8 cellular contexts compared by ENCODE assay signal in the genomic region with DNA sequence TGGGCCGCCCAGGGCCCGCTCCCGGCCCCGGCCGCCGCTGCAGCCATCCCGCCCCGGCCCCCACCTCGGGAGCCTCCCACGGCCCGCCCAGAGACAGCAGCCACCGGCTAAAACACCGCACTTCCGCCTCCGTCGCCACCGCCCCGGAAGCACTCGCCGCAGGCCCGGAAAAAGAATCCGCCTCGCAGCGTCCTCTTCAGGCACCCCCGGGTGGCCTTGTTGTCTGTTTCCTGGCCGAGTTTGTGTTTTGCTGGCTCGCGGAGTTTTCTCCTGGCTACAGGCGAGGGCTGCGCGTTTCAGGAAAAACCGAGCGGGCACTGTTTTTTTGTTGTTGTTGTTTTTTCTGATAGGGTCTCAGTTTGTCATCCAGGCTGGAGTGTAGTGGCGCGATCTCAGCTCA.
DNase-seq lines count a peak whose midpoint lies in the region; ATAC-seq and TF ChIP-seq lines count a peak whose summit lies in the region.

A gene (minus strand): TSS at position 125 of the 400 bp plus-strand sequence. CDS start 78 bp downstream, at position 47.

- peak within 1 kb of the TSS; percentile 58 for H3K27ac ChIP-seq in caudate nucleus (ENCODE audit: low read depth, low read length)

- ATAC-seq in GM19025 (IDR thresholded peaks at IDR 0.05; ENCODE audit: low read depth, unreplicated experiment) (peak; percentile 99), HG03196 (IDR thresholded peaks at IDR 0.05; ENCODE audit: unreplicated experiment) (peak; percentile 99)
- peak; percentile 98 to 99 for ATAC-seq in activated CD4-positive, CD25-positive, alpha-beta regulatory T cell treated with anti-CD3 and anti-CD28 coated beads, Interleukin-2, amount 50 U/mL, for 24 hours

- peak; percentile 28 for TF ChIP-seq CTCF in AG09319 (IDR thresholded peaks at IDR 0.05; ENCODE audit: low read depth, low read length)

- DNase-seq in AG09319 (ENCODE audit: extremely low read depth, low read depth), result peak; percentile 8
- peak; percentile 62 to 86 for DNase-seq in NCI-H446 (lab: John Stamatoyannopoulos, UW)
- DNase-seq in caudate nucleus (lab: John Stamatoyannopoulos, UW), result peak in 60 of 61 donors; percentile 9 to 90 (median 67)
- peak; percentile 38 for DNase-seq in kidney glomerular epithelial cell (lab: John Stamatoyannopoulos, UW)
- peak; percentile 64 to 77 for DNase-seq in stimulated activated CD4-positive, alpha-beta T cell treated with anti-CD3 and anti-CD28 coated beads, Interleukin-15, amount 100 ng/mL, for 1 hour (ENCODE audit: low read depth in 1 of 2, low spot score in 1 of 2)

Comparison
In these comparisons a context has a peak if more than half of its experiments do, and no peak if none do; other contexts are left out.
1. Peak in every context shown above with its lines: DNase-seq, ATAC-seq and H3K27ac ChIP-seq.
2. DNase-seq: peak in every context shown above with its lines; median percentile 74 in NCI-H446; 70 in stimulated activated CD4-positive, alpha-beta T cell treated with anti-CD3 and anti-CD28 coated beads, Interleukin-15, amount 100 ng/mL, for 1 hour; 67 in caudate nucleus; 38 in kidney glomerular epithelial cell; 8 in AG09319.